24 cellular contexts compared by ENCODE assay signal in genomic region chr7:29304756-29305155, GRCh38.
DNase-seq lines count a peak whose midpoint lies in the region; ATAC-seq and TF ChIP-seq lines count a peak whose summit lies in the region.
"Had no signal": no experiment of that assay in that cellular context is flagged by ENCODE, and none has a peak within 500 bp of the region (broad histone marks: within the 10 kb centered on the region; RNA-seq: fewer than 3 reads in every experiment).

No MANE protein-coding gene starts in this region.

- H3K4me2 ChIP-seq in mammary epithelial cell (ENCODE audit: insufficient read depth, low read depth, low read length) (no peak overlapping the region), SK-N-SH (no peak overlapping the region)

- H2AFZ ChIP-seq in mammary epithelial cell (ENCODE audit: low read depth, low read length) (no peak overlapping the region), SK-N-SH (ENCODE audit: low read depth) (no peak overlapping the region)

- H3K9me2 ChIP-seq in SK-N-SH, result no peaks in the 10 kb centered on the region

- in situ Hi-C loops in mammary epithelial cell (cut with MboI; ENCODE audit: low sequenced_read_pairs in 2 of 2), result no loop called here
- in situ Hi-C loops in gastrocnemius medialis (cut with MboI; ENCODE audit: low sequenced_read_pairs in 4 of 4), result no loop called here

- 42% methylated on average over 5 of the region's 6 CpGs for WGBS in mammary epithelial cell (ENCODE audit: low coverage, missing lambda C conversion rate)
- 35% methylated on average over 6 of the region's 6 CpGs for WGBS in SK-N-SH (ENCODE audit: low lambda C conversion rate)

- TF ChIP-seq POLR2A in gastrocnemius medialis (IDR thresholded peaks at IDR 0.05), result no peak

- no peak for TF ChIP-seq CTCF in MCF 10A (IDR thresholded peaks at IDR 0.05; ENCODE audit: unreplicated experiment)
- TF ChIP-seq CTCF in mammary epithelial cell (conservative IDR thresholded peaks at IDR 0.05 in 1 of 2, IDR thresholded peaks at IDR 0.05 in 1 of 2; ENCODE audit: extremely low read depth in 1 of 2, insufficient read depth in 1 of 2, low read depth in 1 of 2, low read length in 2 of 2), result no peak
- TF ChIP-seq CTCF in SK-N-SH (IDR thresholded peaks at IDR 0.05), result no peak
- no peak for TF ChIP-seq CTCF in gastrocnemius medialis (IDR thresholded peaks at IDR 0.05 in 4 of 5, conservative IDR thresholded peaks at IDR 0.05 in 1 of 5)
- no peak for TF ChIP-seq CTCF in chondrocyte (IDR thresholded peaks at IDR 0.05)

- H3K4me3 ChIP-seq in mammary epithelial cell (replicated peaks in 1 of 3; ENCODE audit: insufficient read depth in 1 of 3, low read depth in 2 of 3, low read length in 3 of 3) (no peak overlapping the region), SK-N-SH (ENCODE audit: low read depth in 2 of 2, low read length in 1 of 2) (no peak overlapping the region), gastrocnemius medialis (no peak overlapping the region)
- H3K4me3 ChIP-seq: coronary artery, lower lobe of right lung had no signal

- DNase-seq in MCF 10A (ENCODE audit: unreplicated experiment) (peak; percentile 21), mammary epithelial cell (no peak), SK-N-SH (peak; percentile 83), islet precursor cell (peak; percentile 86), gastrocnemius medialis (no peak), COLO668 (lab: John Stamatoyannopoulos, UW; ENCODE audit: unreplicated experiment) (no peak), chondrocyte (ENCODE audit: low spot score) (no peak)
- DNase-seq: 8988T; activated B cell treated with CpG ODN at 0.5 μM for 24 hours; activated T-cell treated with anti-CD3 and anti-CD28 coated beads, Interleukin-2, amount 50 U/mL, for 72 hours; Calu3; IMR-90; lower lobe of right lung; MM.1S; NCI-H146; NCI-H2227 treated with DMSO at 0.1 percent for 48 hours; stimulated activated CD4-positive, alpha-beta T cell treated with anti-CD3 and anti-CD28 coated beads, Interleukin-2, amount 100 ng/mL, for 48 hours; stimulated activated naive CD8-positive, alpha-beta T cell treated with anti-CD3 and anti-CD28 coated beads, Interleukin-15, amount 100 ng/mL, for 72 hours had no signal

- ATAC-seq in gastrocnemius medialis (peak; percentile 14 to 36), GM21723 (IDR thresholded peaks at IDR 0.05; ENCODE audit: unreplicated experiment) (no peak)
- ATAC-seq: activated naive CD4-positive, alpha-beta T cell treated with anti-CD3 and anti-CD28 coated beads, Interleukin-2, amount 50 U/mL, for 72 hours; activated T-cell treated with anti-CD3 and anti-CD28 coated beads, Interleukin-2, amount 50 U/mL, for 72 hours; HCT116; lower lobe of right lung; stimulated activated naive CD8-positive, alpha-beta T cell treated with anti-CD3 and anti-CD28 coated beads, Interleukin-15, amount 100 ng/mL, for 72 hours had no signal

- H4K20me1 ChIP-seq in mammary epithelial cell (ENCODE audit: insufficient read depth, low read length), result no peaks in the 10 kb centered on the region
- no peaks in the 10 kb centered on the region for H4K20me1 ChIP-seq in SK-N-SH (ENCODE audit: insufficient read depth)

- dilution Hi-C loops in mammary epithelial cell (cut with HindIII; ENCODE audit: low sequenced_read_pairs), result no loop called here

- POLR2A ChIA-PET in MCF 10A (lab: Yijun Ruan, JAX), result interaction anchor here (0.7 to 1.3 kb wide), 3 partner anchors 23 to 39 kb away, joined by 3 to 4 read pairs (median 4); no protein-coding TSS in a partner anchor
- POLR2A ChIA-PET in SK-N-SH (lab: Yijun Ruan, JAX), result interaction anchor here (1.0 to 1.9 kb wide), 2 partner anchors 11 to 15 kb away, joined by 3 to 9 read pairs; no protein-coding TSS in a partner anchor

- H3K27me3 ChIP-seq in mammary epithelial cell (ENCODE audit: insufficient read depth, low read length), result no peaks in the 10 kb centered on the region
- H3K27me3 ChIP-seq in SK-N-SH (ENCODE audit: insufficient read depth), result no peaks in the 10 kb centered on the region; the same call in 1 of the 2 replicates
- H3K27me3 ChIP-seq in gastrocnemius medialis, result no peaks in the 10 kb centered on the region

- TF ChIP-seq EP300 in SK-N-SH (IDR thresholded peaks at IDR 0.05; ENCODE audit: borderline replicate concordance in 1 of 2, low read depth in 1 of 2, low read length in 1 of 2), result peak in 1 of 2 experiments; percentile 81; a peak in 1 of 4 replicates

- no peaks in the 10 kb centered on the region for H3K9me3 Mint-ChIP-seq in MCF 10A (ENCODE audit: unreplicated experiment)
- peaks cover 2% of the 10 kb centered on the region for H3K9me3 Mint-ChIP-seq in chondrocyte (ENCODE audit: low read depth)
- H3K9me3 Mint-ChIP-seq: activated B cell treated with CpG ODN at 0.5 μM for 24 hours; stimulated activated naive CD8-positive, alpha-beta T cell treated with anti-CD3 and anti-CD28 coated beads, Interleukin-15, amount 100 ng/mL, for 72 hours had no signal

- H3K4me1 Mint-ChIP-seq in MCF 10A (ENCODE audit: insufficient read depth, unreplicated experiment) (peaks cover 42% of the 10 kb centered on the region), chondrocyte (ENCODE audit: low read depth) (peaks cover 9% of the 10 kb centered on the region)
- H3K4me1 Mint-ChIP-seq: activated B cell treated with CpG ODN at 0.5 μM for 24 hours; B cell; stimulated activated naive CD8-positive, alpha-beta T cell treated with anti-CD3 and anti-CD28 coated beads, Interleukin-15, amount 100 ng/mL, for 72 hours had no signal

- no peaks in the 10 kb centered on the region for H3K27me3 Mint-ChIP-seq in MCF 10A (ENCODE audit: insufficient read depth, unreplicated experiment)
- peaks cover 6% of the 10 kb centered on the region for H3K27me3 Mint-ChIP-seq in chondrocyte (ENCODE audit: low read depth)

- no peaks in the 10 kb centered on the region for H3F3A ChIP-seq in SK-N-SH (replicated peaks; ENCODE audit: insufficient read depth)

- no peaks in the 10 kb centered on the region for H3K36me3 ChIP-seq in mammary epithelial cell (ENCODE audit: insufficient read depth, low read length)
- H3K36me3 ChIP-seq in SK-N-SH (replicated peaks in 1 of 2; ENCODE audit: control insufficient read depth in 1 of 2, insufficient read depth in 2 of 2, low read length in 1 of 2), result no peaks in the 10 kb centered on the region
- H3K36me3 ChIP-seq in gastrocnemius medialis, result no peaks in the 10 kb centered on the region
- H3K36me3 ChIP-seq: lower lobe of right lung had no signal

- CTCF ChIA-PET in MCF 10A (lab: Yijun Ruan, JAX) (interaction anchor here (0.6 to 1.7 kb wide), 4 partner anchors 15 to 383 kb away, joined by 3 to 4 read pairs (median 3); no protein-coding TSS in a partner anchor), mammary epithelial cell (lab: Charles Lee; ENCODE audit: low non-redundant PET) (no interaction called here), SK-N-SH (lab: Yijun Ruan, JAX) (interaction anchor here (0.9 to 3.4 kb wide), 10 partner anchors 9 to 284 kb away, joined by 3 to 26 read pairs (median 6); no protein-coding TSS in a partner anchor)

- TF ChIP-seq RAD21 in SK-N-SH (IDR thresholded peaks at IDR 0.05; ENCODE audit: low read length), result no peak

- intact Hi-C loops in MCF 10A (cut with micrococcal nuclease), result no loop called here
- intact Hi-C loops in mammary epithelial cell (cut with micrococcal nuclease), result loop anchor here (5.0 kb wide), 1 partner anchor 67 kb away; no protein-coding TSS in a partner anchor
- intact Hi-C loops in gastrocnemius medialis (cut with DNase I; ENCODE audit: low total_unique reads), result no loop called here

- H3K27ac ChIP-seq in mammary epithelial cell (ENCODE audit: insufficient read depth, low read depth, low read length) (no peak overlapping the region), SK-N-SH (ENCODE audit: low read depth in 2 of 2, low read length in 1 of 2) (peak overlapping the region in 1 of 2 experiments; percentile 64; a peak in 2 of 4 replicates), gastrocnemius medialis (no peak overlapping the region)
- H3K27ac ChIP-seq: coronary artery, HL-60, lower lobe of right lung had no signal

- H3K4me1 ChIP-seq in mammary epithelial cell (ENCODE audit: insufficient read depth, low read length), result peaks cover 33% of the 10 kb centered on the region
- H3K4me1 ChIP-seq in SK-N-SH (ENCODE audit: control insufficient read depth in 1 of 2, insufficient read depth in 2 of 2, low read depth in 1 of 2, low read length in 1 of 2), result peaks cover 0 to 18% of the 10 kb centered on the region in 2 experiments; a peak in 2 of 4 replicates
- H3K4me1 ChIP-seq in gastrocnemius medialis, result no peaks in the 10 kb centered on the region
- H3K4me1 ChIP-seq: lower lobe of right lung had no signal

- no peaks in the 10 kb centered on the region for H3K9me3 ChIP-seq in mammary epithelial cell (replicated peaks; ENCODE audit: insufficient read depth, low read length)
- H3K9me3 ChIP-seq in SK-N-SH, result no peaks in the 10 kb centered on the region
- H3K9me3 ChIP-seq in gastrocnemius medialis, result no peaks in the 10 kb centered on the region
- H3K9me3 ChIP-seq: lower lobe of right lung had no signal

- H3K36me3 Mint-ChIP-seq in MCF 10A (ENCODE audit: insufficient read depth, unreplicated experiment), result no peaks in the 10 kb centered on the region
- peaks cover 6% of the 10 kb centered on the region for H3K36me3 Mint-ChIP-seq in chondrocyte (ENCODE audit: low read depth)

- H3K79me2 ChIP-seq in mammary epithelial cell (ENCODE audit: insufficient read depth, low read length) (no peaks in the 10 kb centered on the region), SK-N-SH (ENCODE audit: insufficient read depth) (no peaks in the 10 kb centered on the region)

- H3K9ac ChIP-seq in mammary epithelial cell (ENCODE audit: insufficient read depth, low read length) (no peak overlapping the region), SK-N-SH (no peak overlapping the region)

- H3K27ac Mint-ChIP-seq in MCF 10A (ENCODE audit: low read depth, unreplicated experiment) (no peak overlapping the region), chondrocyte (ENCODE audit: unreplicated experiment) (no peak overlapping the region)
- H3K27ac Mint-ChIP-seq: activated B cell treated with CpG ODN at 0.5 μM for 24 hours; activated naive CD4-positive, alpha-beta T cell treated with anti-CD3 and anti-CD28 coated beads, Interleukin-2, amount 50 U/mL, for 72 hours; activated T-cell treated with anti-CD3 and anti-CD28 coated beads, Interleukin-2, amount 50 U/mL, for 72 hours; B cell; stimulated activated naive CD8-positive, alpha-beta T cell treated with anti-CD3 and anti-CD28 coated beads, Interleukin-15, amount 100 ng/mL, for 72 hours had no signal

- H3K4me3 Mint-ChIP-seq in MCF 10A (ENCODE audit: unreplicated experiment), result no peak overlapping the region
- no peak overlapping the region for H3K4me3 Mint-ChIP-seq in chondrocyte (ENCODE audit: unreplicated experiment)
- H3K4me3 Mint-ChIP-seq: activated B cell treated with CpG ODN at 0.5 μM for 24 hours; activated T-cell treated with anti-CD3 and anti-CD28 coated beads, Interleukin-2, amount 50 U/mL, for 72 hours; B cell; stimulated activated naive CD8-positive, alpha-beta T cell treated with anti-CD3 and anti-CD28 coated beads, Interleukin-15, amount 100 ng/mL, for 72 hours had no signal

- BruUV-seq in MCF 10A (replicated peaks; lab: Mats Ljungman, UMichigan) (no TSS peak), mammary epithelial cell (replicated peaks; lab: Mats Ljungman, UMichigan) (no TSS peak)

TF ChIP-seq in SK-N-SH, 30 proteins besides CTCF, POLR2A, EP300 and RAD21 (continues in another document):
- TF ChIP-seq RCOR1 (IDR thresholded peaks at IDR 0.05; ENCODE audit: low read length) (peak; percentile 76), TCF12 (IDR thresholded peaks at IDR 0.05) (peak; percentile 42; the same call in 1 of the 2 replicates), NRF1 (IDR thresholded peaks at IDR 0.05; ENCODE audit: low read depth, low read length) (no peak)

Comparison
In these comparisons a context has a peak if more than half of its experiments do, and no peak if none do; other contexts are left out.
1. DNase-seq: peak in MCF 10A (single experiment), SK-N-SH (single experiment) and islet precursor cell (single experiment); none in mammary epithelial cell (single experiment), gastrocnemius medialis (0 of 2), COLO668 (single experiment) and chondrocyte (single experiment).